Comparison of ENCODE assay signal across 8 cellular contexts in the genomic region with DNA sequence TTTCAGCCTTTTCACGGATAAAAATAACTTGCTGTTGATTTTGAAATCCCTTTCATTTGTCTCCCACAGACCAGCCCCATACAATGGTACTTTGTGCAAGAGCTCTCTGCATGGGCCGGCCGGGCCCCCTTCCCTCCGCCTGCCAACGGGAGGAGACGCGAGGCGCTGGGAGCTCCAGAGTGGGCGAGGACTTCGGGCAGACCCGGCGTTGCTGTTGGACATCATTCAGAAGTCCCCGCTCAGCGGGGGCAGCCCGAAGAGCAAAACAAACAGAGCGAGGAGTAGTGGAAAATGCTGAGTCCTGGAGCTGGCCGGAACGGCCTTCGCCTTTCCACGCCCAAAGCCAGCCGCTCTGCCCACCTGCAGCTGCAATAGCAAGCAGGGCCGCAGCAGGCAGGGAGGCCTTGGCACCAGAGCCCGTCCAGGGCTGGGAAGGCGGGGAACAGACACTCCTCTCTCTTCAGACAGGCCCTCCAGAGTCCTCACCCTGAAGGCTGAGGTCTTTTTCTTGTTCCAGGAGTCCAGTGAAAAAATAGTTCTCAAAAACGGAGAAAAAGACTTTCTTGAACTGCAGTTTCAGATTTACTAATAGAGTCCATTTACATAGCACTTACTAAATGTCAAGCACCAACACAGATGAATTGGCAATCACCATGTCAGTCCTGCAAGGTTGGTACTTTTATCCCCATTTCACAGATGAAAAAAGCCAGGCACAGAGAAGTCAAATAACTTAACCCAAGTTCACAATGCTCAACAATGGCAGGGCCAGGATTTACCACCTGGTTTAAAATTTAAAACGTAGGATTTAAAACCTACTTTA.
DNase-seq lines count a peak whose midpoint lies in the region; ATAC-seq and TF ChIP-seq lines count a peak whose summit lies in the region.

No MANE protein-coding gene starts in this region.

- 43 to 53% (median 45%) methylated on average over 24 to 26 of the region's 26 CpGs for WGBS in adrenal gland, 4 donors

- H3K36me3 Mint-ChIP-seq in glutamatergic neuron (ENCODE audit: unreplicated experiment) = no peaks in the 10 kb centered on the region

- peak in 4 of 7 donors; percentile 23 to 68 (median 46) for DNase-seq in adrenal gland
- peak; percentile 61 for DNase-seq in left kidney (ENCODE audit: low read depth, low spot score)
- peak; percentile 71 for DNase-seq in superior temporal gyrus (ENCODE audit: extremely low spot score)
- no peak for DNase-seq in activated CD4-positive, CD25-positive, alpha-beta regulatory T cell (lab: John Stamatoyannopoulos, UW)
- DNase-seq in ACHN = no peak
- no peak for DNase-seq in glutamatergic neuron

- ATAC-seq in HG02884 (IDR thresholded peaks at IDR 0.05; ENCODE audit: unreplicated experiment) (peak; percentile 46), HG03280 (IDR thresholded peaks at IDR 0.05; ENCODE audit: unreplicated experiment) (no peak)

- H3K4me3 ChIP-seq in adrenal gland = no peak overlapping the region

- H3K27me3 ChIP-seq in adrenal gland = no peaks in the 10 kb centered on the region

- H3K4me1 Mint-ChIP-seq in glutamatergic neuron (ENCODE audit: low read depth, unreplicated experiment) = no peaks in the 10 kb centered on the region

- in situ Hi-C loops in ACHN (cut with HindIII; ENCODE audit: low pct_ligation_motif_present, low pct_unique_long_range_greater_than_20kb, low sequenced_read_pairs) = no loop called here

- no peak overlapping the region for H3K27ac Mint-ChIP-seq in glutamatergic neuron (ENCODE audit: unreplicated experiment)

- TF ChIP-seq CTCF in adrenal gland (IDR thresholded peaks at IDR 0.05) = no peak
- TF ChIP-seq CTCF in glutamatergic neuron (IDR thresholded peaks at IDR 0.05; ENCODE audit: partially characterized antibody, unreplicated experiment) = no peak

- no peaks in the 10 kb centered on the region for H3K9me3 ChIP-seq in adrenal gland (replicated peaks in 1 of 3)

- H3K27me3 Mint-ChIP-seq in glutamatergic neuron (ENCODE audit: unreplicated experiment) = no peaks in the 10 kb centered on the region

- TF ChIP-seq POLR2A in adrenal gland (IDR thresholded peaks at IDR 0.05) = no peak

- H3K4me3 Mint-ChIP-seq in glutamatergic neuron (ENCODE audit: unreplicated experiment) = no peak overlapping the region

- no peaks in the 10 kb centered on the region for H3K36me3 ChIP-seq in adrenal gland (replicated peaks in 1 of 2)

- peak overlapping the region in 4 of 5 donors; percentile 18 to 71 (median 31) for H3K27ac ChIP-seq in adrenal gland

- peaks cover 4 to 5% of the 10 kb centered on the region in 2 donors for H3K4me1 ChIP-seq in adrenal gland (replicated peaks in 1 of 2)

- H3K9me3 Mint-ChIP-seq in glutamatergic neuron (ENCODE audit: unreplicated experiment) = no peaks in the 10 kb centered on the region

- intact Hi-C loops in adrenal gland (cut with DNase I) = no loop called here

Comparison
In these comparisons a context has a peak if more than half of its experiments do, and no peak if none do; other contexts are left out.
1. DNase-seq: peak in adrenal gland (4 of 7), left kidney (single experiment) and superior temporal gyrus (single experiment); none in activated CD4-positive, CD25-positive, alpha-beta regulatory T cell (0 of 4), ACHN (single experiment) and glutamatergic neuron (single experiment).